13 cellular contexts compared by ENCODE assay signal in the genomic region with DNA sequence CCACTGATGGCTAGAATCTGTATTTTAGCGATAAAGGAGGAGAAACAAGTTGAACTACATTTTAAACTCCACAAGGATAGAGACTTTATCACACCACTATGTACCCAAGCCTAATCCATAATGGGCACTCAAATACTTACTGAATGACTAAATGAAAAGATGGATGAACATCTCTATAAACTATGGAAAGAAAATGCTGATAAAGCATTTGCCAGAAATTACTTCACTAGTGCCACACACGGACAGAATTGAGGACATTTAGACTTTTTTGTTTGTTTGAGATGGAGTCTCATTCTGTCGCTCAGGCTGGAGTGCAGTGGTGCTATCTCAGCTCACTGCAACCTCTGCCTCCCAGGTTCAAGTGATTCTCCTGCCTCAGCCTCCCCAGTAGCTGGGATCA.
"Had no signal": no experiment of that assay in that cellular context is flagged by ENCODE, and none has a peak within 500 bp of the region (broad histone marks: within the 10 kb centered on the region; RNA-seq: fewer than 3 reads in every experiment).

No MANE protein-coding gene starts in this region.

- H3K27me3 ChIP-seq: ascending aorta, colonic mucosa, esophagus squamous epithelium had no signal

- H3K27ac ChIP-seq: ascending aorta, colonic mucosa, esophagus squamous epithelium, prostate gland had no signal

- H3K4me1 ChIP-seq: prostate gland had no signal

- ATAC-seq: activated naive CD8-positive, alpha-beta T cell treated with anti-CD3 and anti-CD28 coated beads, Interleukin-2, amount 50 U/mL, for 24 hours; activated T-cell treated with anti-CD3 and anti-CD28 coated beads, Interleukin-2, amount 50 U/mL, for 72 hours; left colon; sciatic nerve; stimulated activated naive CD8-positive, alpha-beta T cell treated with anti-CD3 and anti-CD28 coated beads, Interleukin-15, Interleukin-2, amounts not matched to agents 100 U/mL and 50 U/mL, for 24 hours had no signal

- H3K9me3 ChIP-seq: ascending aorta, colonic mucosa, esophagus squamous epithelium, prostate gland had no signal

- DNase-seq: activated B cell treated with CpG ODN at 0.5 μM for 24 hours; activated naive CD8-positive, alpha-beta T cell treated with anti-CD3 and anti-CD28 coated beads, Interleukin-2, amount 50 U/mL, for 24 hours; activated T-cell treated with anti-CD3 and anti-CD28 coated beads, Interleukin-2, amount 50 U/mL, for 72 hours; colonic mucosa; esophagus squamous epithelium; foreskin fibroblast; left colon; stimulated activated CD4-positive, alpha-beta T cell treated with anti-CD3 and anti-CD28 coated beads, Interleukin-2, amount 100 ng/mL, for 24 hours; stimulated activated naive CD8-positive, alpha-beta T cell treated with anti-CD3 and anti-CD28 coated beads, Interleukin-15, Interleukin-2, amounts not matched to agents 100 U/mL and 50 U/mL, for 24 hours; T-helper 2 cell had no signal

- H3K36me3 ChIP-seq: ascending aorta, colonic mucosa, prostate gland had no signal

- H3K27ac Mint-ChIP-seq: activated B cell treated with CpG ODN at 0.5 μM for 24 hours; activated naive CD8-positive, alpha-beta T cell treated with anti-CD3 and anti-CD28 coated beads, Interleukin-2, amount 50 U/mL, for 24 hours had no signal

- H3K27me3 Mint-ChIP-seq: activated B cell treated with CpG ODN at 0.5 μM for 24 hours; activated naive CD8-positive, alpha-beta T cell treated with anti-CD3 and anti-CD28 coated beads, Interleukin-2, amount 50 U/mL, for 24 hours had no signal

- H3K9me3 Mint-ChIP-seq: activated B cell treated with CpG ODN at 0.5 μM for 24 hours; activated naive CD8-positive, alpha-beta T cell treated with anti-CD3 and anti-CD28 coated beads, Interleukin-2, amount 50 U/mL, for 24 hours; activated T-cell treated with anti-CD3 and anti-CD28 coated beads, Interleukin-2, amount 50 U/mL, for 72 hours had no signal

- H3K4me3 ChIP-seq: ascending aorta, colonic mucosa, esophagus squamous epithelium, prostate gland had no signal
